Comparison of ENCODE assay signal across 24 cellular contexts in genomic region chrX:145502670-145503069, GRCh38.
"Had no signal": no experiment of that assay in that cellular context is flagged by ENCODE, and none has a peak within 500 bp of the region (broad histone marks: within the 10 kb centered on the region; RNA-seq: fewer than 3 reads in every experiment).

No MANE protein-coding gene starts in this region.

- DNase-seq: colonic mucosa; cortex of kidney; effector CD8-positive, alpha-beta T cell; effector memory CD8-positive, alpha-beta T cell; endodermal cell; erythroblast; esophagus squamous epithelium; foreskin fibroblast; foreskin melanocyte; gastrocnemius medialis; glutamatergic neuron; head of caudate nucleus; heart right ventricle; hippocampal formation; left cardiac atrium; left lung; left ventricle myocardium superior; lower lobe of right lung; mesenchymal stem cell; midbrain; naive thymus-derived CD4-positive, alpha-beta T cell had no signal

- H3K27ac Mint-ChIP-seq: dendritic cell treated with granulocyte-macrophage colony-stimulating factor and Interleukin-4, amounts not matched to agents 40 ng/mL and 50 ng/mL, for 4 days; effector memory CD8-positive, alpha-beta T cell; endodermal cell; naive thymus-derived CD4-positive, alpha-beta T cell had no signal

- H3K27me3 ChIP-seq: colonic mucosa, esophagus squamous epithelium, gastrocnemius medialis, heart right ventricle, left lung had no signal

- H3K4me3 Mint-ChIP-seq: dendritic cell treated with granulocyte-macrophage colony-stimulating factor and Interleukin-4, amounts not matched to agents 40 ng/mL and 50 ng/mL, for 4 days; effector memory CD8-positive, alpha-beta T cell; endodermal cell; naive thymus-derived CD4-positive, alpha-beta T cell had no signal

- ATAC-seq: effector memory CD8-positive, alpha-beta T cell; esophagus mucosa; gastrocnemius medialis; left cardiac atrium; left lung; left ventricle myocardium superior; lower lobe of right lung; naive thymus-derived CD4-positive, alpha-beta T cell had no signal

- H3K27ac ChIP-seq: colonic mucosa, epithelial cell of prostate, esophagus squamous epithelium, gastrocnemius medialis, heart right ventricle, left lung, lower lobe of right lung had no signal

- H3K4me1 Mint-ChIP-seq: naive thymus-derived CD4-positive, alpha-beta T cell had no signal

- H3K9me3 ChIP-seq: colonic mucosa, esophagus squamous epithelium, gastrocnemius medialis, heart right ventricle, left lung, lower lobe of right lung had no signal

- H3K27me3 Mint-ChIP-seq: dendritic cell treated with granulocyte-macrophage colony-stimulating factor and Interleukin-4, amounts not matched to agents 40 ng/mL and 50 ng/mL, for 4 days; effector memory CD8-positive, alpha-beta T cell; naive thymus-derived CD4-positive, alpha-beta T cell had no signal

- H3K4me1 ChIP-seq: colonic mucosa, esophagus squamous epithelium, gastrocnemius medialis, heart right ventricle, left lung, lower lobe of right lung had no signal

- H3K4me3 ChIP-seq: colonic mucosa, esophagus squamous epithelium, gastrocnemius medialis, heart right ventricle, left lung, lower lobe of right lung had no signal

- H3K36me3 Mint-ChIP-seq: naive thymus-derived CD4-positive, alpha-beta T cell had no signal

- H3K36me3 ChIP-seq: colonic mucosa, esophagus squamous epithelium, gastrocnemius medialis, heart right ventricle, left lung, lower lobe of right lung had no signal
